8 cellular contexts compared by ENCODE assay signal in the genomic region with DNA sequence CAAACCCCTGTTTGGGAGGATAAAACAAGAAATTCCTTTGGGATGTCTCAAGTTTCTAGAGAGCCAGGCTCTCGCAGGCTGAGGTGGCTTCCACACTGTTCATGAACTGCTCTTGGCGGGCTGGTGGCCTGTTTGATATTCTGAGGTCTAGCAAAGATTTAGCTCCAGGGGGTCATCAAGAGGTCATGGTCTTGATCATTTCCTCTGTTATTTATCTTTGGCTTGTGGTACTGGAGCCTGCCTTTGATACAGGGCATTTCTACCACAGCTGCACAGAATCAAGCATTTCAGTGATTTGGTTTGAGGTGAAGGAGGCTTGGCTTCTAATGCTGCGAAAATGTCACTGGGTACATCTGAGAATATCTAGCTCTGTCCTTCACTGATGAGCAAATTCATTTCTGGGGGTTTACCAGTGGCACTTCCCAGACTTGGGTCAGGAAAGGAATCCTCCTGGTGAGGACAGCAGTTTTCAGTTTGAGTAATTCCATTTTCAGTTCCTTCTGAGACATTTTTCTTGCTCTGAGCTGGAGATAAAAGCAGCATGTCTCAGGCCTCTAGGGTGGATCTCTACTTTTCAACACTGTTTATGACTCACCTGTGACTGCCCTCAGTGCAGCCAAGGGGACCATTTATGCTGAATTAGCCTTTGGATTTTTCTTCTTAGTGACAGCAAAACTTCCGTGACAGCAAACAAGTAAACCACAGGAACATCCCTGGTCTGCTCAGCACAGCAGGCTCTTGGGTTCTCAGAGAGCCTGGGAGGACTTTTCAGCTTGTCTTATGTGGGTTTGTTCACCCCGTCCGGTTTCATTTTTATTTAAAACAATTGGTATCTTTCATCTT.
DNase-seq lines count a peak whose midpoint lies in the region; ATAC-seq and TF ChIP-seq lines count a peak whose summit lies in the region.

No MANE protein-coding gene starts in this region.

- peaks cover 16 to 44% of the 10 kb centered on the region in 2 donors for H3K4me1 Mint-ChIP-seq in natural killer cell treated with Interleukin-12 subunit alpha and Interleukin-12 subunit beta and Interleukin-15 and Interleukin-18, amount 100 ng/mL, for 72 hours (ENCODE audit: low read depth in 2 of 2)

- H3K4me3 Mint-ChIP-seq in natural killer cell treated with Interleukin-12 subunit alpha and Interleukin-12 subunit beta and Interleukin-15 and Interleukin-18, amount 100 ng/mL, for 72 hours: peak overlapping the region; percentile 72

- H3K4me3 ChIP-seq in adipocyte (ENCODE audit: low read length) (no peak overlapping the region), tibial artery (no peak overlapping the region)

- ATAC-seq in GM18520 (IDR thresholded peaks at IDR 0.05; ENCODE audit: unreplicated experiment): peak; percentile 89
- ATAC-seq in HG02610 (IDR thresholded peaks at IDR 0.05; ENCODE audit: unreplicated experiment): peak; percentile 89
- peak; percentile 91 to 92 for ATAC-seq in natural killer cell treated with Interleukin-12 subunit alpha and Interleukin-12 subunit beta and Interleukin-15 and Interleukin-18, amount 100 ng/mL, for 72 hours

- H3K27me3 Mint-ChIP-seq in natural killer cell treated with Interleukin-12 subunit alpha and Interleukin-12 subunit beta and Interleukin-15 and Interleukin-18, amount 100 ng/mL, for 72 hours: peaks cover 0 to 10% of the 10 kb centered on the region in 2 donors

- H3K27ac ChIP-seq in tibial artery: no peak overlapping the region

- H3K27ac Mint-ChIP-seq in natural killer cell treated with Interleukin-12 subunit alpha and Interleukin-12 subunit beta and Interleukin-15 and Interleukin-18, amount 100 ng/mL, for 72 hours: peak overlapping the region; percentile 72 to 85

- intact Hi-C loops in tibial artery (cut with DNase I; ENCODE audit: low total_unique reads): no loop called here

- H3K9ac ChIP-seq in adipocyte (ENCODE audit: low read length): no peak overlapping the region

- H3K4me1 ChIP-seq in adipocyte (ENCODE audit: control insufficient read depth, insufficient read depth, low read length) (peaks cover 35% of the 10 kb centered on the region), tibial artery (peaks cover 0 to 8% (median 3%) of the 10 kb centered on the region in 4 donors)

- TF ChIP-seq CTCF in tibial artery (IDR thresholded peaks at IDR 0.05): no peak

- no peaks in the 10 kb centered on the region for H3K36me3 Mint-ChIP-seq in natural killer cell treated with Interleukin-12 subunit alpha and Interleukin-12 subunit beta and Interleukin-15 and Interleukin-18, amount 100 ng/mL, for 72 hours

- H3K27me3 ChIP-seq in adipocyte (replicated peaks; ENCODE audit: control insufficient read depth, insufficient read depth, low read length) (no peaks in the 10 kb centered on the region), tibial artery (no peaks in the 10 kb centered on the region)

- no peaks in the 10 kb centered on the region for H3K9me3 Mint-ChIP-seq in natural killer cell treated with Interleukin-12 subunit alpha and Interleukin-12 subunit beta and Interleukin-15 and Interleukin-18, amount 100 ng/mL, for 72 hours

- H3K36me3 ChIP-seq in adipocyte (ENCODE audit: control insufficient read depth, insufficient read depth, low read length, severe bottlenecking): no peaks in the 10 kb centered on the region
- no peaks in the 10 kb centered on the region for H3K36me3 ChIP-seq in tibial artery

- H3K9me3 ChIP-seq in adipocyte (ENCODE audit: control insufficient read depth, low read length) (no peaks in the 10 kb centered on the region), tibial artery (no peaks in the 10 kb centered on the region)

- DNase-seq in NCI-H226 (peak; percentile 23), adipocyte (ENCODE audit: low read depth) (peak; percentile 74), NCI-H1417 treated with DMSO at 0.1 percent for 48 hours (lab: John Stamatoyannopoulos, UW) (no peak), tibial artery (no peak), dermis blood vessel endothelial cell (no peak)
- DNase-seq in natural killer cell treated with Interleukin-12 subunit alpha and Interleukin-12 subunit beta and Interleukin-15 and Interleukin-18, amount 100 ng/mL, for 72 hours (ENCODE audit: low spot score): peak; percentile 62

Comparison
In these comparisons a context has a peak if more than half of its experiments do, and no peak if none do; other contexts are left out.
1. DNase-seq: peak in NCI-H226 (single experiment), adipocyte (single experiment) and natural killer cell treated with Interleukin-12 subunit alpha and Interleukin-12 subunit beta and Interleukin-15 and Interleukin-18, amount 100 ng/mL, for 72 hours (single experiment); none in NCI-H1417 treated with DMSO at 0.1 percent for 48 hours (single experiment), tibial artery (0 of 2) and dermis blood vessel endothelial cell (single experiment).
2. Peak in every context shown above with its lines, with median percentiles within 50 percentile points of each other: ATAC-seq.